Comparison of ENCODE assay signal across 8 cellular contexts in genomic region chr3:58585005-58585786, GRCh38. TPM values are rescaled to one million over a fixed set of nuclear protein-coding genes. Genes with fewer than 3 reads are reported as not detected.
DNase-seq lines count a peak whose midpoint lies in the region; ATAC-seq and TF ChIP-seq lines count a peak whose summit lies in the region.

No MANE protein-coding gene starts in this region.

- BruUV-seq in OCI-LY7 (replicated peaks; lab: Mats Ljungman, UMichigan), result no TSS peak

- intact Hi-C loops in OCI-LY7 (cut with micrococcal nuclease; ENCODE audit: unreplicated experiment) (no loop called here), natural killer cell (cut with micrococcal nuclease) (no loop called here)

- H3K9ac ChIP-seq in BLaER1 treated with 17β-estradiol and CSF1 and Interleukin-3, amounts not matched to agents 10 nM and 100 nM, result peak overlapping the region; percentile 1 to 72 (median 59); a peak in 19 of 22 replicates

- no peaks in the 10 kb centered on the region for H3K36me3 ChIP-seq in BLaER1 treated with 17β-estradiol and CSF1 and Interleukin-3, amounts not matched to agents 10 nM and 100 nM
- no peaks in the 10 kb centered on the region for H3K36me3 ChIP-seq in OCI-LY7 (ENCODE audit: insufficient read depth, low read length)

- H3K4me1 ChIP-seq in BLaER1 treated with 17β-estradiol and CSF1 and Interleukin-3, amounts not matched to agents 10 nM and 100 nM, result peaks cover 28 to 54% (median 48%) of the 10 kb centered on the region in 10 experiments
- peaks cover 3% of the 10 kb centered on the region for H3K4me1 ChIP-seq in OCI-LY7 (ENCODE audit: insufficient read depth, low read length, poor library complexity, severe bottlenecking)

- H3K4me3 Mint-ChIP-seq in natural killer cell, result peak overlapping the region; percentile 94
- H3K4me3 Mint-ChIP-seq in stimulated activated naive CD8-positive, alpha-beta T cell treated with anti-CD3 and anti-CD28 coated beads, Interleukin-15, amount 100 ng/mL, for 72 hours, result peak overlapping the region; percentile 89 to 90

- peak overlapping the region in 8 of 11 experiments; percentile 19 to 59 (median 46); a peak in 12 of 22 replicates for H3K27ac ChIP-seq in BLaER1 treated with 17β-estradiol and CSF1 and Interleukin-3, amounts not matched to agents 10 nM and 100 nM
- no peak overlapping the region for H3K27ac ChIP-seq in OCI-LY7 (ENCODE audit: low read depth, low read length, poor library complexity, severe bottlenecking)

- H4K20me1 ChIP-seq in BLaER1 treated with 17β-estradiol and CSF1 and Interleukin-3, amounts not matched to agents 10 nM and 100 nM, result 0 out of 22 replicates have a peak, but pooled peaks cover 0 to 6% (median 0%) of the 10 kb centered on the region in 11 experiments
- no peaks in the 10 kb centered on the region for H4K20me1 ChIP-seq in OCI-LY7 (ENCODE audit: insufficient read depth, low read length)

- peaks cover 22 to 25% of the 10 kb centered on the region in 2 donors for H3K4me1 Mint-ChIP-seq in natural killer cell
- peaks cover 20% of the 10 kb centered on the region for H3K4me1 Mint-ChIP-seq in stimulated activated naive CD8-positive, alpha-beta T cell treated with anti-CD3 and anti-CD28 coated beads, Interleukin-15, amount 100 ng/mL, for 72 hours

- H3K9me2 ChIP-seq in OCI-LY7 (ENCODE audit: insufficient read depth, low read length), result no peaks in the 10 kb centered on the region

- H3K9me3 ChIP-seq in BLaER1 treated with 17β-estradiol and CSF1 and Interleukin-3, amounts not matched to agents 10 nM and 100 nM (replicated peaks in 1 of 11), result peaks cover 0 to 5% (median 0%) of the 10 kb centered on the region in 11 experiments; a peak in 1 of 22 replicates
- no peaks in the 10 kb centered on the region for H3K9me3 ChIP-seq in OCI-LY7 (ENCODE audit: low read length)

- H3K79me2 ChIP-seq in OCI-LY7 (ENCODE audit: insufficient read depth, low read depth, low read length), result no peaks in the 10 kb centered on the region

- DNase-seq in OCI-LY7 (ENCODE audit: low spot score) (peak; percentile 20), fibroblast of pulmonary artery (ENCODE audit: low read depth) (peak; percentile 80), natural killer cell (peak; percentile 46)
- peak; percentile 13 to 20 for DNase-seq in activated T-helper 1 cell treated with anti-CD3 and anti-CD28 coated beads, Interleukin-2, amount 50 U/mL, for 16 hours (ENCODE audit: low read depth in 1 of 2, low spot score in 1 of 2)
- DNase-seq in stimulated activated naive CD8-positive, alpha-beta T cell treated with anti-CD3 and anti-CD28 coated beads, Interleukin-15, amount 100 ng/mL, for 72 hours, result peak; percentile 51 to 57

- H3K27me3 Mint-ChIP-seq in natural killer cell (ENCODE audit: low read depth in 2 of 2), result peaks cover 47 to 50% of the 10 kb centered on the region in 2 donors
- peaks cover 66% of the 10 kb centered on the region for H3K27me3 Mint-ChIP-seq in stimulated activated naive CD8-positive, alpha-beta T cell treated with anti-CD3 and anti-CD28 coated beads, Interleukin-15, amount 100 ng/mL, for 72 hours

- H3K27ac Mint-ChIP-seq in natural killer cell, result peak overlapping the region in 1 of 2 donors; percentile 83
- peak overlapping the region in 1 of 2 donors; percentile 43 for H3K27ac Mint-ChIP-seq in stimulated activated naive CD8-positive, alpha-beta T cell treated with anti-CD3 and anti-CD28 coated beads, Interleukin-15, amount 100 ng/mL, for 72 hours

- H3K4me3 ChIP-seq in BLaER1 treated with 17β-estradiol and CSF1 and Interleukin-3, amounts not matched to agents 10 nM and 100 nM, result peak overlapping the region; percentile 47 to 70 (median 58)
- H3K4me3 ChIP-seq in OCI-LY7 (ENCODE audit: low read depth, low read length, poor library complexity, severe bottlenecking) (peak overlapping the region; percentile 26), fibroblast of pulmonary artery (replicated peaks; ENCODE audit: low read depth, low read length) (peak overlapping the region; percentile 67)

- CTCF ChIA-PET in OCI-LY7 (lab: Charles Lee; ENCODE audit: unreplicated experiment), result no interaction called here

- POLR2A ChIA-PET in OCI-LY7 (lab: Charles Lee), result no interaction called here

- H2AFZ ChIP-seq in OCI-LY7 (ENCODE audit: low read length), result no peak overlapping the region

- H3K9me3 Mint-ChIP-seq in natural killer cell, result no peaks in the 10 kb centered on the region
- no peaks in the 10 kb centered on the region for H3K9me3 Mint-ChIP-seq in stimulated activated naive CD8-positive, alpha-beta T cell treated with anti-CD3 and anti-CD28 coated beads, Interleukin-15, amount 100 ng/mL, for 72 hours

- H3K36me3 Mint-ChIP-seq in natural killer cell, result no peaks in the 10 kb centered on the region

- TF ChIP-seq CTCF in OCI-LY7 (conservative IDR thresholded peaks at IDR 0.05; ENCODE audit: low read length), result 0 out of 2 replicates have a peak, but pooled peaks have one; percentile 26
- TF ChIP-seq CTCF in fibroblast of pulmonary artery (IDR thresholded peaks at IDR 0.05; ENCODE audit: low read length, missing control alignments), result peak; percentile 67
- TF ChIP-seq CTCF in natural killer cell (IDR thresholded peaks at IDR 0.05), result peak; percentile 55

- ATAC-seq in GM19372 (IDR thresholded peaks at IDR 0.05; ENCODE audit: low read depth, unreplicated experiment) (peak; percentile 88), HG03571 (IDR thresholded peaks at IDR 0.05; ENCODE audit: unreplicated experiment) (peak; percentile 97), natural killer cell (peak; percentile 87 to 96 (median 95))
- peak; percentile 91 for ATAC-seq in stimulated activated naive CD8-positive, alpha-beta T cell treated with anti-CD3 and anti-CD28 coated beads, Interleukin-15, amount 100 ng/mL, for 72 hours

- peak overlapping the region; percentile 89 to 99 (median 92) for H3K4me2 ChIP-seq in BLaER1 treated with 17β-estradiol and CSF1 and Interleukin-3, amounts not matched to agents 10 nM and 100 nM
- H3K4me2 ChIP-seq in OCI-LY7 (ENCODE audit: low read length), result peak overlapping the region; percentile 24; the same call in 1 of the 2 replicates

- H3K27me3 ChIP-seq in BLaER1 treated with 17β-estradiol and CSF1 and Interleukin-3, amounts not matched to agents 10 nM and 100 nM, result peaks cover 0 to 6% (median 0%) of the 10 kb centered on the region in 11 experiments; a peak in 2 of 22 replicates

RNA-seq across cellular contexts. Expression of gene FAM107A, which starts 8.0 kb away (rescaled TPM):
- total RNA-seq in OCI-LY7 (2014; rRNA removed; shearing (Covaris generic)), result not detected in 2 replicates
- total RNA-seq in OCI-LY7 (2022) (not detected in 2 replicates), natural killer cell (not detected)

RNA-seq across cellular contexts. Expression of gene ACOX2, which starts 48.2 kb away (rescaled TPM):
- not detected in 2 replicates for total RNA-seq in OCI-LY7 (2014; rRNA removed; shearing (Covaris generic))
- total RNA-seq in OCI-LY7 (2022), result not detected in 2 replicates
- total RNA-seq in natural killer cell, result not detected

Comparison
In these comparisons a context has a peak if more than half of its experiments do, and no peak if none do; other contexts are left out.
1. DNase-seq: peak in every context shown above with its lines; median percentile 80 in fibroblast of pulmonary artery; 54 in stimulated activated naive CD8-positive, alpha-beta T cell treated with anti-CD3 and anti-CD28 coated beads, Interleukin-15, amount 100 ng/mL, for 72 hours; 46 in natural killer cell; 20 in OCI-LY7; 16 in activated T-helper 1 cell treated with anti-CD3 and anti-CD28 coated beads, Interleukin-2, amount 50 U/mL, for 16 hours.